Comparison of ENCODE assay signal across 9 cellular contexts in genomic region chr2:27072950-27073349, GRCh38. TPM values are rescaled to one million over a fixed set of nuclear protein-coding genes. Genes with fewer than 3 reads are reported as not detected.
DNase-seq lines count a peak whose midpoint lies in the region; ATAC-seq, FAIRE-seq and TF ChIP-seq lines count a peak whose summit lies in the region.
"Had no signal": no experiment of that assay in that cellular context is flagged by ENCODE, and none has a peak within 500 bp of the region (broad histone marks: within the 10 kb centered on the region; RNA-seq: fewer than 3 reads in every experiment).

No MANE protein-coding gene starts in this region.

- H3K27ac Mint-ChIP-seq in chondrocyte (ENCODE audit: unreplicated experiment): peak overlapping the region; percentile 94
- peak overlapping the region; percentile 14 to 93 (median 84) for H3K27ac Mint-ChIP-seq in naive thymus-derived CD8-positive, alpha-beta T cell

- H3K27me3 Mint-ChIP-seq in chondrocyte (ENCODE audit: low read depth): no peaks in the 10 kb centered on the region
- peaks cover 0 to under 1% (median 0%) of the 10 kb centered on the region in 5 donors for H3K27me3 Mint-ChIP-seq in naive thymus-derived CD8-positive, alpha-beta T cell

- intact Hi-C loops in heart right ventricle (cut with DNase I): no loop called here
- intact Hi-C loops in Right ventricle myocardium superior (cut with DNase I): no loop called here
- intact Hi-C loops in uterus (cut with DNase I; ENCODE audit: low total_unique reads): no loop called here

- no peak for ATAC-seq in heart right ventricle
- no peak for ATAC-seq in Right ventricle myocardium superior (ENCODE audit: poor library complexity)
- no peak for ATAC-seq in naive thymus-derived CD8-positive, alpha-beta T cell

- H3K36me3 ChIP-seq in heart right ventricle (peaks cover 0 to 25% (median 7%) of the 10 kb centered on the region in 9 donors), uterus (no peaks in the 10 kb centered on the region)

- TF ChIP-seq CTCF in heart right ventricle (IDR thresholded peaks at IDR 0.05) (no peak), chondrocyte (IDR thresholded peaks at IDR 0.05) (no peak), uterus (IDR thresholded peaks at IDR 0.05) (no peak), GM10248 (IDR thresholded peaks at IDR 0.05; ENCODE audit: control extremely low read depth, extremely low read depth, low read depth, missing control alignments) (no peak), D721Med (IDR thresholded peaks at IDR 0.05; ENCODE audit: insufficient read depth, missing control alignments) (no peak)

- H3K4me1 Mint-ChIP-seq in chondrocyte (ENCODE audit: low read depth): peaks cover 80% of the 10 kb centered on the region
- H3K4me1 Mint-ChIP-seq in naive thymus-derived CD8-positive, alpha-beta T cell: peaks cover 45 to 76% (median 74%) of the 10 kb centered on the region in 4 donors

- H3K36me3 Mint-ChIP-seq in chondrocyte (ENCODE audit: low read depth): peaks cover 13% of the 10 kb centered on the region
- H3K36me3 Mint-ChIP-seq in naive thymus-derived CD8-positive, alpha-beta T cell: peaks cover 0 to 23% (median 0%) of the 10 kb centered on the region in 3 donors

- H3K27ac ChIP-seq in heart right ventricle: peak overlapping the region in 9 of 10 donors; percentile 91 to 98 (median 97)
- H3K27ac ChIP-seq in uterus: peak overlapping the region; percentile 95 to 98

- no peaks in the 10 kb centered on the region for H3K27me3 ChIP-seq in heart right ventricle
- H3K27me3 ChIP-seq in uterus: no peaks in the 10 kb centered on the region

- H3K9me3 Mint-ChIP-seq in chondrocyte (ENCODE audit: low read depth): no peaks in the 10 kb centered on the region
- H3K9me3 Mint-ChIP-seq in naive thymus-derived CD8-positive, alpha-beta T cell: no peaks in the 10 kb centered on the region

- 67 to 78% methylated on average over 4 of the region's 4 CpGs for WGBS in heart right ventricle, 2 donors

- H3K4me3 ChIP-seq in heart right ventricle (peak overlapping the region in 3 of 10 donors; percentile 79 to 98 (median 91)), uterus (no peak overlapping the region)

- no peak for TF ChIP-seq POLR2A in uterus (IDR thresholded peaks at IDR 0.05)

- peak overlapping the region; percentile 79 for H3K4me3 Mint-ChIP-seq in chondrocyte (ENCODE audit: unreplicated experiment)
- peak overlapping the region; percentile 76 to 96 (median 83) for H3K4me3 Mint-ChIP-seq in naive thymus-derived CD8-positive, alpha-beta T cell

- H3K9me3 ChIP-seq in heart right ventricle (no peaks in the 10 kb centered on the region), uterus (no peaks in the 10 kb centered on the region)

- CTCF ChIA-PET in GM10248 (lab: Yijun Ruan, JAX): interaction anchor here (0.9 to 5.2 kb wide), 5 partner anchors 9 to 53 kb away, joined by 3 to 42 read pairs (median 21); partner anchors contain the start of genes AGBL5, KHK and TMEM214

- DNase-seq in heart right ventricle (no peak), Right ventricle myocardium superior (no peak), chondrocyte (ENCODE audit: low spot score) (no peak), uterus (no peak), epidermal melanocyte (ENCODE audit: insufficient read length, low spot score) (no peak), GM10248 (ENCODE audit: extremely low spot score) (no peak), D721Med (ENCODE audit: insufficient read length, low spot score) (no peak)
- no peak for DNase-seq in naive thymus-derived CD8-positive, alpha-beta T cell
- DNase-seq: DMS 273 treated with DMSO at 0.1 percent for 48 hours had no signal

- FAIRE-seq in D721Med (lab: Jason Lieb, UNC): no peak

- H3K4me1 ChIP-seq in heart right ventricle: peaks cover 10 to 89% (median 75%) of the 10 kb centered on the region in 9 donors
- peaks cover 9 to 10% of the 10 kb centered on the region in 2 donors for H3K4me1 ChIP-seq in uterus

- POLR2A ChIA-PET in naive thymus-derived CD8-positive, alpha-beta T cell (lab: Charles Lee): interaction anchor here (0.7 to 13.8 kb wide), 6 partner anchors 11 to 62 kb away, joined by 3 to 270 read pairs (median 6); partner anchors contain the start of genes ABHD1, AGBL5, EMILIN1 and KHK
- POLR2A ChIA-PET in GM10248 (lab: Yijun Ruan, JAX): interaction anchor here (1.2 kb wide), 1 partner anchor 22 kb away, joined by 5 read pairs; the partner anchor contains the start of gene AGBL5

RNA-seq across cellular contexts. Expression of gene OST4, which starts 1.5 kb away (rescaled TPM):
- total RNA-seq in heart right ventricle (100 to 1,000 TPM; 342 to 457 (median 388) TPM), Right ventricle myocardium superior (393 TPM), chondrocyte (473 to 494 TPM (median 478 TPM) in 3 replicates), uterus (100 to 1,000 TPM in 3 of 4 donors, 10 to 100 TPM in 1; 76.3 to 387 (median 237) TPM)
- polyA plus RNA-seq in heart right ventricle: 100 to 1,000 TPM; 336 to 456 TPM
- 100 to 1,000 TPM; 246 to 268 TPM for total RNA-seq in naive thymus-derived CD8-positive, alpha-beta T cell
- polyA plus RNA-seq in naive thymus-derived CD8-positive, alpha-beta T cell: 100 to 1,000 TPM; 827 to 916 (median 901) TPM

RNA-seq across cellular contexts. Expression of gene EMILIN1, which starts 5.5 kb away (rescaled TPM):
- 10 to 100 TPM in 7 of 10 donors, 1 to 10 TPM in 3; 6.8 to 53.2 (median 12.2) TPM for total RNA-seq in heart right ventricle
- polyA plus RNA-seq in heart right ventricle: 10 to 100 TPM; 40.8 to 41.0 TPM
- total RNA-seq in Right ventricle myocardium superior: 17.4 TPM
- 180 to 235 TPM (median 182 TPM) in 3 replicates for total RNA-seq in chondrocyte
- under 1 TPM; 0.41 to 0.86 TPM for total RNA-seq in naive thymus-derived CD8-positive, alpha-beta T cell
- polyA plus RNA-seq in naive thymus-derived CD8-positive, alpha-beta T cell: 1 to 10 TPM in 1 of 3 donors, under 1 TPM in 2; 0.90 to 1.1 (median 0.98) TPM
- total RNA-seq in uterus: 100 to 1,000 TPM; 107 to 377 (median 224) TPM

RNA-seq across cellular contexts. Expression of gene KHK, which starts 13.6 kb away (rescaled TPM):
- total RNA-seq in heart right ventricle: 1 to 10 TPM in 9 of 10 donors, under 1 TPM in 1; 0.32 to 4.6 (median 2.3) TPM
- polyA plus RNA-seq in heart right ventricle: 1 to 10 TPM; 2.2 TPM
- 3.3 TPM for total RNA-seq in Right ventricle myocardium superior
- 1.2 to 1.9 TPM (median 1.3 TPM) in 3 replicates for total RNA-seq in chondrocyte
- 1 to 10 TPM; 6.3 to 7.2 TPM for total RNA-seq in naive thymus-derived CD8-positive, alpha-beta T cell
- polyA plus RNA-seq in naive thymus-derived CD8-positive, alpha-beta T cell: 1 to 10 TPM; 6.0 to 8.9 (median 6.1) TPM
- 10 to 100 TPM in 1 of 4 donors, 1 to 10 TPM in 3; 1.0 to 21.6 (median 5.4) TPM for total RNA-seq in uterus

RNA-seq across cellular contexts. Expression of gene AGBL5, which starts 21.5 kb away (rescaled TPM):
- total RNA-seq in heart right ventricle (10 to 100 TPM in 6 of 10 donors, 1 to 10 TPM in 4; 7.9 to 16.8 (median 11.7) TPM), Right ventricle myocardium superior (6.8 TPM), chondrocyte (14.0 to 31.8 TPM (median 16.3 TPM) in 3 replicates), uterus (10 to 100 TPM in 2 of 4 donors, 1 to 10 TPM in 1, under 1 TPM in 1; 0.77 to 26.2 (median 10.8) TPM)
- polyA plus RNA-seq in heart right ventricle: 1 to 10 TPM; 4.2 to 6.5 TPM
- total RNA-seq in naive thymus-derived CD8-positive, alpha-beta T cell: 10 to 100 TPM; 13.2 to 15.8 TPM
- 1 to 10 TPM; 7.9 to 9.3 (median 8.2) TPM for polyA plus RNA-seq in naive thymus-derived CD8-positive, alpha-beta T cell

RNA-seq across cellular contexts. Expression of gene TMEM214, which starts 40.2 kb away (rescaled TPM):
- total RNA-seq in heart right ventricle: 10 to 100 TPM; 24.7 to 53.4 (median 28.0) TPM
- 10 to 100 TPM; 41.5 to 48.6 TPM for polyA plus RNA-seq in heart right ventricle
- total RNA-seq in Right ventricle myocardium superior: 28.2 TPM
- total RNA-seq in chondrocyte: 107 to 166 TPM (median 110 TPM) in 3 replicates
- total RNA-seq in naive thymus-derived CD8-positive, alpha-beta T cell: 10 to 100 TPM; 60.0 to 60.9 TPM
- polyA plus RNA-seq in naive thymus-derived CD8-positive, alpha-beta T cell: 10 to 100 TPM; 19.4 to 25.8 (median 20.8) TPM
- 10 to 100 TPM; 16.1 to 96.2 (median 66.5) TPM for total RNA-seq in uterus
